Comparison of ENCODE assay signal across 8 cellular contexts in genomic region chr19:38975861-38976271, GRCh38. TPM values are rescaled to one million over a fixed set of nuclear protein-coding genes. Genes with fewer than 3 reads are reported as not detected.
A peak's percentile ranks its signal among the peaks of the same experiment; 100 is the strongest.
DNase-seq lines count a peak whose midpoint lies in the region; ATAC-seq and TF ChIP-seq lines count a peak whose summit lies in the region.

No MANE protein-coding gene starts in this region.

- H3K27me3 Mint-ChIP-seq in Calu3 (ENCODE audit: unreplicated experiment) = no peaks in the 10 kb centered on the region

- H3K4me1 ChIP-seq in SJCRH30 = no peaks in the 10 kb centered on the region

- no peaks in the 10 kb centered on the region for H3K36me3 ChIP-seq in SJCRH30

- peak; percentile 52 for ATAC-seq in omental fat pad (ENCODE audit: low FRiP score)
- ATAC-seq in GM21825 (IDR thresholded peaks at IDR 0.05; ENCODE audit: unreplicated experiment) = no peak

- intact Hi-C loops in Calu3 (cut with micrococcal nuclease; ENCODE audit: unreplicated experiment) = no loop called here

- no peak for TF ChIP-seq CTCF in Calu3 (IDR thresholded peaks at IDR 0.05; ENCODE audit: unreplicated experiment)
- no peak for TF ChIP-seq CTCF in fibroblast of villous mesenchyme (IDR thresholded peaks at IDR 0.05; ENCODE audit: insufficient read depth, low read depth, low read length)
- no peak for TF ChIP-seq CTCF in omental fat pad (IDR thresholded peaks at IDR 0.05)
- no peak for TF ChIP-seq CTCF in GM20000 (IDR thresholded peaks at IDR 0.05; ENCODE audit: extremely low read depth, missing control alignments)

- CTCF ChIA-PET in Calu3 (lab: Charles Lee) = interaction anchor here (0.6 to 2.2 kb wide), 8 partner anchors 13 to 820 kb away, joined by 3 to 10 read pairs (median 4); no protein-coding TSS in a partner anchor

- H3K36me3 Mint-ChIP-seq in Calu3 (ENCODE audit: insufficient read depth, unreplicated experiment) = peaks cover 37% of the 10 kb centered on the region

- BruUV-seq in Calu3 (replicated peaks; lab: Mats Ljungman, UMichigan) = no TSS peak

- DNase-seq in Calu3 (peak; percentile 47), SJCRH30 (peak; percentile 25 to 27), fibroblast of villous mesenchyme (ENCODE audit: low read depth) (peak; percentile 50), omental fat pad (ENCODE audit: low spot score) (no peak), GM20000 (ENCODE audit: low spot score) (no peak), NCI-H446 treated with DMSO at 0.1 percent for 48 hours (lab: John Stamatoyannopoulos, UW) (no peak), cerebellum (ENCODE audit: low spot score) (no peak)

- no peaks in the 10 kb centered on the region for H3K9me3 ChIP-seq in SJCRH30 (replicated peaks)

- peak overlapping the region; percentile 63 for H3K4me3 ChIP-seq in SJCRH30
- peak overlapping the region; percentile 64 for H3K4me3 ChIP-seq in fibroblast of villous mesenchyme (ENCODE audit: low read depth, low read length)

- peak overlapping the region; percentile 76 for H3K4me3 Mint-ChIP-seq in Calu3 (ENCODE audit: low read depth, unreplicated experiment)

- H3K27ac ChIP-seq in SJCRH30 = no peak overlapping the region

- peaks cover 41% of the 10 kb centered on the region for H3K4me1 Mint-ChIP-seq in Calu3 (ENCODE audit: low read depth, unreplicated experiment)

- H3K27me3 ChIP-seq in SJCRH30 = no peaks in the 10 kb centered on the region

- peak overlapping the region; percentile 88 for H3K27ac Mint-ChIP-seq in Calu3 (ENCODE audit: unreplicated experiment)

- peaks cover 4% of the 10 kb centered on the region for H3K9me3 Mint-ChIP-seq in Calu3 (ENCODE audit: low read depth, unreplicated experiment)

RNA-seq across cellular contexts. Expression of gene FBXO17, which starts 0.3 kb away (rescaled TPM):
- total RNA-seq in Calu3 (2022) (20.1 and 24.2 TPM in 2 replicates), fibroblast of villous mesenchyme (19.9 and 29.0 TPM in 2 replicates), omental fat pad (10 to 100 TPM; 31.2 to 43.6 (median 38.2) TPM), cerebellum (4.4 TPM)
- 4.6 and 5.3 TPM in 2 replicates for total RNA-seq in SJCRH30 (2014; rRNA removed; shearing (Covaris generic))

RNA-seq across cellular contexts. Expression of gene MRPS12, which starts 45.1 kb away (rescaled TPM):
- 73.1 and 88.2 TPM in 2 replicates for total RNA-seq in Calu3 (2022)
- 54.0 and 63.8 TPM in 2 replicates for total RNA-seq in SJCRH30 (2014; rRNA removed; shearing (Covaris generic))
- total RNA-seq in fibroblast of villous mesenchyme = 24.6 and 38.7 TPM in 2 replicates
- 10 to 100 TPM; 27.3 to 46.0 (median 37.7) TPM for total RNA-seq in omental fat pad
- 10.8 TPM for total RNA-seq in cerebellum

RNA-seq across cellular contexts. Expression of gene SARS2, which starts 45.3 kb away (rescaled TPM):
- total RNA-seq in Calu3 (2022) = 52.1 and 58.1 TPM in 2 replicates
- total RNA-seq in SJCRH30 (2014; rRNA removed; shearing (Covaris generic)) = 20.0 and 25.7 TPM in 2 replicates
- total RNA-seq in fibroblast of villous mesenchyme = 19.0 and 23.8 TPM in 2 replicates
- 10 to 100 TPM in 3 of 4 donors, 1 to 10 TPM in 1; 9.7 to 14.8 (median 11.8) TPM for total RNA-seq in omental fat pad
- 12.2 TPM for total RNA-seq in cerebellum

RNA-seq across cellular contexts. Expression of gene FBXO27, which starts 56.5 kb away (rescaled TPM):
- total RNA-seq in Calu3 (2022) (9.6 and 14.6 TPM in 2 replicates), fibroblast of villous mesenchyme (2.9 and 4.7 TPM in 2 replicates), omental fat pad (10 to 100 TPM in 1 of 4 donors, 1 to 10 TPM in 3; 3.2 to 14.6 (median 7.6) TPM), cerebellum (6.4 TPM)
- 0.71 and 1.0 TPM in 2 replicates for total RNA-seq in SJCRH30 (2014; rRNA removed; shearing (Covaris generic))

Comparison
In these comparisons a context has a peak if more than half of its experiments do, and no peak if none do; other contexts are left out.
1. DNase-seq: peak in Calu3 (single experiment), SJCRH30 (2 of 2) and fibroblast of villous mesenchyme (single experiment); none in omental fat pad (single experiment), GM20000 (single experiment), NCI-H446 treated with DMSO at 0.1 percent for 48 hours (single experiment) and cerebellum (single experiment).